In the genomic region with DNA sequence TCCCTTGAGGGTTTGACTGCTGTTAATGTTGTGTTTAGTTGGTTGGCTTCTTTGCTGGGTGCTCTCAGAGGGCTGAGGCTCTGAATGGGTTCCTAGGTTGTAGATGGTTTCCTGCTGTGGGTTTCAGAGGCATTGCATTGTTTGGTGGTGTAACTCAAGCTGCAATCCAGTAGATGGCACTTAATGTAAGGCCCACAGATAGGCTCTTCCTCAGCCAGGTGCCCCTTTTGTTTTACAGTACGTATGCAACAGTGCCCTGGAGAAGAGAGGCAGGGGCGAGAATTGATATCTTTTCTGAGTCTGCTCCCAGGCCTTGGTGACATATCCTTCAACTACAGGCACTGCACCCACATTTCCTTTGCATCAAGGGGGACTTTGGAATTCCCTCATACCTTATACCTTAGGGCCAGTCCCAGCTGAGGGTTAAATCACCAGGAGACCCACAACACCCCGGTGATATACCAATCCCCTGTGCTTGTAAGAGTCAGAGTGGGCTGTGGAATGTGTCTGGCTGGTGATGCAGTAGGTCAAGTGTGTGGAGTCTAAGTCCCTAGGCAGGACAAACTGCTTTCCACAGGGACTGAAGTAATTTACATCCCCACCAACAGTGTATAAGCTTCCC, we compare ENCODE assay signal across 8 cellular contexts. TPM values are rescaled to one million over a fixed set of nuclear protein-coding genes. Genes with fewer than 3 reads are reported as not detected.
A peak's percentile ranks its signal among the peaks of the same experiment; 100 is the strongest.
DNase-seq lines count a peak whose midpoint lies in the region; ATAC-seq and TF ChIP-seq lines count a peak whose summit lies in the region.

No MANE protein-coding gene starts in this region.

- CTCF ChIA-PET in activated naive CD4-positive, alpha-beta T cell treated with anti-CD3 and anti-CD28 coated beads, Interleukin-2, amount 10 ng/mL, durations not matched to agents 7 days and 5 days (lab: Charles Lee): interaction anchor here (0.9 to 1.5 kb wide), 3 partner anchors 14 to 191 kb away, joined by 3 to 7 read pairs (median 3); partner anchors contain the start of gene NADK2

- no peaks in the 10 kb centered on the region for H3K9me3 Mint-ChIP-seq in activated naive CD4-positive, alpha-beta T cell treated with anti-CD3 and anti-CD28 coated beads, Interleukin-2, amount 10 ng/mL, durations not matched to agents 7 days and 5 days
- no peaks in the 10 kb centered on the region for H3K9me3 Mint-ChIP-seq in activated naive CD8-positive, alpha-beta T cell treated with anti-CD3 and anti-CD28 coated beads, Interleukin-2, amount 50 U/mL, for 24 hours

- H3K36me3 Mint-ChIP-seq in activated naive CD4-positive, alpha-beta T cell treated with anti-CD3 and anti-CD28 coated beads, Interleukin-2, amount 10 ng/mL, durations not matched to agents 7 days and 5 days: no peaks in the 10 kb centered on the region
- no peaks in the 10 kb centered on the region for H3K36me3 Mint-ChIP-seq in activated naive CD8-positive, alpha-beta T cell treated with anti-CD3 and anti-CD28 coated beads, Interleukin-2, amount 50 U/mL, for 24 hours (ENCODE audit: low read depth)

- peak; percentile 29 for DNase-seq in activated naive CD4-positive, alpha-beta T cell treated with anti-CD3 and anti-CD28 coated beads, Interleukin-2, amount 10 ng/mL, durations not matched to agents 7 days and 5 days
- DNase-seq in activated naive CD4-positive, alpha-beta T cell (lab: John Stamatoyannopoulos, UW): no peak
- DNase-seq in NAMALWA (ENCODE audit: low spot score) (peak; percentile 74), omental fat pad (ENCODE audit: low spot score) (no peak), cerebellar cortex (ENCODE audit: low spot score) (no peak)
- DNase-seq in activated naive CD8-positive, alpha-beta T cell treated with anti-CD3 and anti-CD28 coated beads, Interleukin-2, amount 50 U/mL, for 24 hours: no peak
- no peak for DNase-seq in effector CD4-positive, alpha-beta T cell

- TF ChIP-seq CTCF in omental fat pad (IDR thresholded peaks at IDR 0.05): no peak

- ATAC-seq in HG02642 (IDR thresholded peaks at IDR 0.05; ENCODE audit: poor library complexity, unreplicated experiment) (peak; percentile 83), omental fat pad (ENCODE audit: low FRiP score) (no peak)
- peak; percentile 70 for ATAC-seq in activated naive CD8-positive, alpha-beta T cell treated with anti-CD3 and anti-CD28 coated beads, Interleukin-2, amount 50 U/mL, for 24 hours

- H3K27ac Mint-ChIP-seq in activated naive CD4-positive, alpha-beta T cell treated with anti-CD3 and anti-CD28 coated beads, Interleukin-2, amount 10 ng/mL, durations not matched to agents 7 days and 5 days: no peak overlapping the region
- no peak overlapping the region for H3K27ac Mint-ChIP-seq in activated naive CD8-positive, alpha-beta T cell treated with anti-CD3 and anti-CD28 coated beads, Interleukin-2, amount 50 U/mL, for 24 hours

- peaks cover 9% of the 10 kb centered on the region for H3K4me1 Mint-ChIP-seq in activated naive CD4-positive, alpha-beta T cell treated with anti-CD3 and anti-CD28 coated beads, Interleukin-2, amount 10 ng/mL, durations not matched to agents 7 days and 5 days
- H3K4me1 Mint-ChIP-seq in activated naive CD8-positive, alpha-beta T cell treated with anti-CD3 and anti-CD28 coated beads, Interleukin-2, amount 50 U/mL, for 24 hours: peaks cover 5% of the 10 kb centered on the region

- H3K27me3 Mint-ChIP-seq in activated naive CD4-positive, alpha-beta T cell treated with anti-CD3 and anti-CD28 coated beads, Interleukin-2, amount 10 ng/mL, durations not matched to agents 7 days and 5 days: peaks cover 16% of the 10 kb centered on the region
- no peaks in the 10 kb centered on the region for H3K27me3 Mint-ChIP-seq in activated naive CD8-positive, alpha-beta T cell treated with anti-CD3 and anti-CD28 coated beads, Interleukin-2, amount 50 U/mL, for 24 hours

- H3K4me3 Mint-ChIP-seq in activated naive CD4-positive, alpha-beta T cell treated with anti-CD3 and anti-CD28 coated beads, Interleukin-2, amount 10 ng/mL, durations not matched to agents 7 days and 5 days: no peak overlapping the region
- H3K4me3 Mint-ChIP-seq in activated naive CD8-positive, alpha-beta T cell treated with anti-CD3 and anti-CD28 coated beads, Interleukin-2, amount 50 U/mL, for 24 hours: no peak overlapping the region

RNA-seq across cellular contexts. Expression of gene UGT3A2, which starts 7.0 kb away (rescaled TPM):
- total RNA-seq in omental fat pad: not detected

Comparison
In these comparisons a context has a peak if more than half of its experiments do, and no peak if none do; other contexts are left out.
1. DNase-seq: peak in activated naive CD4-positive, alpha-beta T cell treated with anti-CD3 and anti-CD28 coated beads, Interleukin-2, amount 10 ng/mL, durations not matched to agents 7 days and 5 days (single experiment) and NAMALWA (single experiment); none in activated naive CD4-positive, alpha-beta T cell (0 of 4), activated naive CD8-positive, alpha-beta T cell treated with anti-CD3 and anti-CD28 coated beads, Interleukin-2, amount 50 U/mL, for 24 hours (single experiment), omental fat pad (single experiment), effector CD4-positive, alpha-beta T cell (single experiment) and cerebellar cortex (single experiment).